15 cellular contexts compared by ENCODE assay signal in the genomic region with DNA sequence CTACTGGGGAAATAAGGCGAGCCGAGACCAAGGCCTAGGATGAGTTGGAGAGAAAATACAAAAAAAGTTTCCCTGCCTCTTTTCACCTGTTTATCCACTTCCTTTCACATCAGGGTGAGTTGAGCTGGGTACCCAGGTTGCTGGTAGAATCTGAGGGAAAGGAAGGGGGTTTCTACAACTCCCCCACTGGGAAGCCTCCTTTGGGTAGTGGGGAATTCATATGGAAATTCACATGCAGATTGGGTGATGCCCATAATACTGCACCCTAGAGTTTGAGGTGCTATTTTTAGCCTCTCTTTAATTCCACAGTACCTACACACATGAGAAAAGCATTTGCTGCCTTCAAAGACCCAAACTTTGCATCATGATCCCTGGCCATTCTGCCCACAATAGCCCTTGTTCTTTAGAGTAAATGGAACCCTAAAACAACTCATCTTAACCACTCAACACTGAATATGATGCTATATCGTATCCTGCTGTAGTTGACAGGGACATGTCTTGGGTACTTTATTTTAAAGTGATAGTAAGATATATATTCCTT. TPM values are rescaled to one million over a fixed set of nuclear protein-coding genes. Genes with fewer than 3 reads are reported as not detected.
DNase-seq lines count a peak whose midpoint lies in the region; ATAC-seq and TF ChIP-seq lines count a peak whose summit lies in the region.
"Had no signal": no experiment of that assay in that cellular context is flagged by ENCODE, and none has a peak within 500 bp of the region (broad histone marks: within the 10 kb centered on the region; RNA-seq: fewer than 3 reads in every experiment).

No MANE protein-coding gene starts in this region.

- no peak for DNase-seq in CD4-positive, alpha-beta T cell
- DNase-seq in endodermal cell (peak; percentile 51), sciatic nerve (ENCODE audit: low spot score) (no peak), GM20000 (ENCODE audit: low spot score) (no peak)
- no peak for DNase-seq in activated T-cell treated with anti-CD3 and anti-CD28 coated beads, Interleukin-2, amount 50 U/mL, for 4 hours
- no peak for DNase-seq in stimulated activated CD4-positive, alpha-beta T cell treated with anti-CD3 and anti-CD28 coated beads, Interleukin-4, amount 100 ng/mL, for 4 hours
- DNase-seq: DMS53, GF-D8 had no signal

- H3K4me1 ChIP-seq in HUES64 (ENCODE audit: insufficient read depth, low read length): peaks cover 14% of the 10 kb centered on the region
- no peaks in the 10 kb centered on the region for H3K4me1 ChIP-seq in endodermal cell (ENCODE audit: control insufficient read depth, insufficient read depth, low read length)
- peaks cover 12% of the 10 kb centered on the region for H3K4me1 ChIP-seq in iPS-15b (ENCODE audit: control insufficient read depth, insufficient read depth, low read length)

- H3K4me1 Mint-ChIP-seq in CD4-positive, alpha-beta T cell (ENCODE audit: low read depth): peaks cover 27% of the 10 kb centered on the region
- H3K4me1 Mint-ChIP-seq in endodermal cell: peaks cover 10% of the 10 kb centered on the region
- peaks cover 20% of the 10 kb centered on the region for H3K4me1 Mint-ChIP-seq in activated T-cell treated with anti-CD3 and anti-CD28 coated beads, Interleukin-2, amount 50 U/mL, for 4 hours (ENCODE audit: low read depth)

- no peaks in the 10 kb centered on the region for H3K27me3 Mint-ChIP-seq in CD4-positive, alpha-beta T cell
- peaks cover 4% of the 10 kb centered on the region for H3K27me3 Mint-ChIP-seq in endodermal cell (ENCODE audit: insufficient read depth)
- no peaks in the 10 kb centered on the region for H3K27me3 Mint-ChIP-seq in activated T-cell treated with anti-CD3 and anti-CD28 coated beads, Interleukin-2, amount 50 U/mL, for 4 hours (ENCODE audit: low read depth)
- H3K27me3 Mint-ChIP-seq: IgD-negative memory B cell had no signal

- no peak overlapping the region for H3K27ac ChIP-seq in CD4-positive, alpha-beta T cell (ENCODE audit: low read depth, low read length)
- H3K27ac ChIP-seq in HUES64 (ENCODE audit: low read depth, low read length) (peak overlapping the region; percentile 28; the same call in 1 of the 2 replicates), endodermal cell (ENCODE audit: low read depth, low read length) (no peak overlapping the region)
- H3K27ac ChIP-seq: 22Rv1, BLaER1, HL-60 had no signal

- intact Hi-C loops in CD4-positive, alpha-beta T cell (cut with DNase I, micrococcal nuclease): loop anchor here (5.0 to 10.0 kb wide), 6 partner anchors 117 to 1750 kb away; a partner anchor contains a TSS
- intact Hi-C loops in sciatic nerve (cut with DNase I): no loop called here

- H3K4me3 ChIP-seq in HUES64 (ENCODE audit: low read length) (0 out of 2 replicates have a peak overlapping the region, but pooled peaks have one; percentile 12), endodermal cell (ENCODE audit: low read length) (no peak overlapping the region), iPS-15b (ENCODE audit: low read depth, low read length) (peak overlapping the region; percentile 14)
- H3K4me3 ChIP-seq: BLaER1, HAP-1 had no signal

- no peak for TF ChIP-seq CTCF in CD4-positive, alpha-beta T cell (IDR thresholded peaks at IDR 0.05)
- TF ChIP-seq CTCF in endodermal cell (conservative IDR thresholded peaks at IDR 0.05) (no peak), GM20000 (IDR thresholded peaks at IDR 0.05; ENCODE audit: extremely low read depth, missing control alignments) (no peak)

- no peaks in the 10 kb centered on the region for H3K27me3 ChIP-seq in CD4-positive, alpha-beta T cell (ENCODE audit: control insufficient read depth, insufficient read depth, low read length)
- peaks cover 7% of the 10 kb centered on the region for H3K27me3 ChIP-seq in HUES64 (ENCODE audit: insufficient read depth, low read length)
- H3K27me3 ChIP-seq in endodermal cell (ENCODE audit: control insufficient read depth, insufficient read depth, low read length, poor library complexity, severe bottlenecking): no peaks in the 10 kb centered on the region
- H3K27me3 ChIP-seq in iPS-15b (ENCODE audit: control insufficient read depth, insufficient read depth, low read length): no peaks in the 10 kb centered on the region
- H3K27me3 ChIP-seq: BLaER1 had no signal

- H3K9ac ChIP-seq in HUES64 (ENCODE audit: low read depth, low read length) (no peak overlapping the region), endodermal cell (ENCODE audit: extremely low read depth, low read length, poor library complexity, severe bottlenecking) (no peak overlapping the region), iPS-15b (ENCODE audit: low read depth, low read length) (no peak overlapping the region)
- H3K9ac ChIP-seq: BLaER1 had no signal

- H3K9me3 Mint-ChIP-seq in CD4-positive, alpha-beta T cell: no peaks in the 10 kb centered on the region
- H3K9me3 Mint-ChIP-seq in endodermal cell: no peaks in the 10 kb centered on the region
- H3K9me3 Mint-ChIP-seq in activated T-cell treated with anti-CD3 and anti-CD28 coated beads, Interleukin-2, amount 50 U/mL, for 4 hours: no peaks in the 10 kb centered on the region
- H3K9me3 Mint-ChIP-seq: IgD-negative memory B cell had no signal

- CTCF ChIA-PET in CD4-positive, alpha-beta T cell (lab: Charles Lee): no interaction called here

- no peak for ATAC-seq in CD4-positive, alpha-beta T cell (ENCODE audit: poor library complexity)
- ATAC-seq in activated T-cell treated with anti-CD3 and anti-CD28 coated beads, Interleukin-2, amount 50 U/mL, for 4 hours: no peak
- no peak for ATAC-seq in sciatic nerve

- no peaks in the 10 kb centered on the region for H3K9me3 ChIP-seq in CD4-positive, alpha-beta T cell (ENCODE audit: control insufficient read depth, low read length)
- H3K9me3 ChIP-seq in HUES64 (ENCODE audit: insufficient read depth, low read depth, low read length) (no peaks in the 10 kb centered on the region), endodermal cell (ENCODE audit: control insufficient read depth, low read length) (no peaks in the 10 kb centered on the region), iPS-15b (ENCODE audit: control insufficient read depth, insufficient read depth, low read length) (no peaks in the 10 kb centered on the region)
- H3K9me3 ChIP-seq: BLaER1, HAP-1 had no signal

- POLR2A ChIA-PET in CD4-positive, alpha-beta T cell (lab: Charles Lee): no interaction called here

- WGBS in HUES64: 50% methylated on average over 1 of the region's 3 CpGs
- 70 to 74% methylated on average over 2 to 3 of the region's 3 CpGs for WGBS in endodermal cell (ENCODE audit: insufficient coverage in 1 of 2, insufficient read length in 1 of 2), 2 experiments

- no peaks in the 10 kb centered on the region for H3K36me3 ChIP-seq in HUES64 (ENCODE audit: insufficient read depth, low read length)
- no peaks in the 10 kb centered on the region for H3K36me3 ChIP-seq in endodermal cell (ENCODE audit: control insufficient read depth, insufficient read depth, low read length)
- no peaks in the 10 kb centered on the region for H3K36me3 ChIP-seq in iPS-15b (ENCODE audit: control insufficient read depth, insufficient read depth, low read length)
- H3K36me3 ChIP-seq: HAP-1 had no signal

- peak overlapping the region; percentile 13 for H3K4me3 Mint-ChIP-seq in CD4-positive, alpha-beta T cell
- no peak overlapping the region for H3K4me3 Mint-ChIP-seq in endodermal cell
- no peak overlapping the region for H3K4me3 Mint-ChIP-seq in activated T-cell treated with anti-CD3 and anti-CD28 coated beads, Interleukin-2, amount 50 U/mL, for 4 hours

- peaks cover 9% of the 10 kb centered on the region for H3K36me3 Mint-ChIP-seq in CD4-positive, alpha-beta T cell (ENCODE audit: low read depth)
- H3K36me3 Mint-ChIP-seq in endodermal cell (ENCODE audit: low read depth): peaks cover 2% of the 10 kb centered on the region
- H3K36me3 Mint-ChIP-seq in activated T-cell treated with anti-CD3 and anti-CD28 coated beads, Interleukin-2, amount 50 U/mL, for 4 hours (ENCODE audit: insufficient read depth): no peaks in the 10 kb centered on the region

- peak overlapping the region; percentile 43 for H3K27ac Mint-ChIP-seq in CD4-positive, alpha-beta T cell
- no peak overlapping the region for H3K27ac Mint-ChIP-seq in endodermal cell

RNA-seq across cellular contexts. Expression of a gene that starts 2.7 kb away (rescaled TPM):
- total RNA-seq in CD4-positive, alpha-beta T cell: 10 to 100 TPM; 16.3 to 20.9 TPM
- polyA plus RNA-seq in HUES64 (2013, experiment 1 of 2): 24.4 TPM
- polyA plus RNA-seq in HUES64 (2013, experiment 2 of 2): 27.1 TPM
- total RNA-seq in endodermal cell: 10 to 100 TPM; 16.9 to 25.3 TPM
- 22.2 TPM for polyA plus RNA-seq in endodermal cell (2013, experiment 1 of 2)
- 30.1 TPM for polyA plus RNA-seq in endodermal cell (2013, experiment 2 of 2)
- 10 to 100 TPM; 30.0 to 40.7 (median 31.4) TPM for total RNA-seq in activated T-cell treated with anti-CD3 and anti-CD28 coated beads, Interleukin-2, amount 50 U/mL, for 4 hours
- 43.2 TPM for total RNA-seq in sciatic nerve
